Comparison of ENCODE assay signal across 20 cellular contexts in the genomic region with DNA sequence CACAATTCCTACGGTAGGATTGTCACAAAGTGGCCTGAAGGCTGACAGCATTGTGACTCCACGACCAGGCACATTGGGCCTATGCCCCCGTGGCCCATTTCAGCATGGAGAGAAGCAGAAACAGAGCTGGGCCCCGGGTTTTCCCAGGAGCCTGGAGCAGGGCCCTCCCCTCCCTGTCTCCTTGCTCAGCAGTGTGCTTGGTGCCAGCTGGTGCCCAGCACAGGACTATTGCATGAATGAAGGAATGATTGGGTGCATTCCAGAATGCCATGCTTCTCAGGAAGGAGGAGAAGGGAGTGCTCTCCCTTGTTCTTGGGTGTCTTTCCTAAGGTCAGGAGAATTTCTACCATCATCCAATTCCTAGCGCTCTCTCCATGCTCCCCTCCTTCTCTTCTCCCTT.
"Had no signal": no experiment of that assay in that cellular context is flagged by ENCODE, and none has a peak within 500 bp of the region (broad histone marks: within the 10 kb centered on the region; RNA-seq: fewer than 3 reads in every experiment).

No MANE protein-coding gene starts in this region.

- H3K36me3 Mint-ChIP-seq: activated naive CD8-positive, alpha-beta T cell; immature natural killer cell; naive thymus-derived CD4-positive, alpha-beta T cell had no signal

- DNase-seq: activated B cell treated with CpG ODN at 0.5 μM for 24 hours; activated CD4-positive, alpha-beta T cell treated with anti-CD3 and anti-CD28 coated beads for 48 hours; activated CD8-positive, alpha-beta T cell treated with anti-CD3 and anti-CD28 coated beads for 36 hours; activated effector memory CD4-positive, alpha-beta T cell treated with anti-CD3 and anti-CD28 coated beads, Interleukin-2, amount 50 U/mL, for 16 hours; activated T-cell treated with anti-CD3 and anti-CD28 coated beads, Interleukin-2, amount 50 U/mL, for 4 hours; body of pancreas; heart left ventricle; immature natural killer cell; left colon; naive thymus-derived CD4-positive, alpha-beta T cell; stimulated activated CD4-positive, alpha-beta T cell treated with anti-CD3 and anti-CD28 coated beads, Interleukin-15, amount 100 ng/mL, for 24 hours; stimulated activated CD4-positive, alpha-beta T cell treated with anti-CD3 and anti-CD28 coated beads, Interleukin-4, amount 100 ng/mL, for 1 hour; stimulated activated naive CD4-positive, alpha-beta T cell; SW 1271; transverse colon had no signal

- H2AFZ ChIP-seq: parathyroid adenoma had no signal

- H3K9ac ChIP-seq: parathyroid adenoma had no signal

- H3K4me1 ChIP-seq: body of pancreas had no signal

- H3K4me3 Mint-ChIP-seq: activated B cell treated with CpG ODN at 0.5 μM for 24 hours; activated CD8-positive, alpha-beta T cell treated with anti-CD3 and anti-CD28 coated beads for 36 hours; activated naive CD8-positive, alpha-beta T cell; activated T-cell treated with anti-CD3 and anti-CD28 coated beads, Interleukin-2, amount 50 U/mL, for 4 hours; immature natural killer cell; naive thymus-derived CD4-positive, alpha-beta T cell; T-helper 2 cell treated with Interferon-gamma antibody and Interleukin-4, amounts not matched to agents 5 μg/mL and 100 μg/mL, for 36 hours had no signal

- H3K27ac Mint-ChIP-seq: activated CD8-positive, alpha-beta T cell treated with anti-CD3 and anti-CD28 coated beads for 36 hours; activated naive CD8-positive, alpha-beta T cell; naive thymus-derived CD4-positive, alpha-beta T cell; T-helper 2 cell treated with Interferon-gamma antibody and Interleukin-4, amounts not matched to agents 5 μg/mL and 100 μg/mL, for 36 hours had no signal

- H3K27me3 Mint-ChIP-seq: activated B cell treated with CpG ODN at 0.5 μM for 24 hours; activated CD8-positive, alpha-beta T cell treated with anti-CD3 and anti-CD28 coated beads for 36 hours; activated naive CD8-positive, alpha-beta T cell had no signal

- H3K9me3 Mint-ChIP-seq: activated B cell treated with CpG ODN at 0.5 μM for 24 hours; activated CD8-positive, alpha-beta T cell treated with anti-CD3 and anti-CD28 coated beads for 36 hours; activated T-cell treated with anti-CD3 and anti-CD28 coated beads, Interleukin-2, amount 50 U/mL, for 4 hours; immature natural killer cell; naive thymus-derived CD4-positive, alpha-beta T cell; T-helper 2 cell treated with Interferon-gamma antibody and Interleukin-4, amounts not matched to agents 5 μg/mL and 100 μg/mL, for 36 hours had no signal

- H3K27me3 ChIP-seq: body of pancreas, heart left ventricle, transverse colon had no signal

- H3K36me3 ChIP-seq: heart left ventricle, transverse colon had no signal

- ATAC-seq: activated CD8-positive, alpha-beta T cell treated with anti-CD3 and anti-CD28 coated beads for 36 hours; activated T-cell treated with anti-CD3 and anti-CD28 coated beads, Interleukin-2, amount 50 U/mL, for 4 hours; body of pancreas; heart left ventricle; naive thymus-derived CD4-positive, alpha-beta T cell had no signal

- H3K4me1 Mint-ChIP-seq: immature natural killer cell had no signal

- H3K27ac ChIP-seq: body of pancreas, coronary artery, heart left ventricle, parathyroid adenoma, transverse colon had no signal

- H3K4me3 ChIP-seq: body of pancreas, coronary artery, heart left ventricle, lung, transverse colon had no signal

- H3K9me3 ChIP-seq: body of pancreas, heart left ventricle, transverse colon had no signal
